Comparison of ENCODE assay signal across 8 cellular contexts in the genomic region with DNA sequence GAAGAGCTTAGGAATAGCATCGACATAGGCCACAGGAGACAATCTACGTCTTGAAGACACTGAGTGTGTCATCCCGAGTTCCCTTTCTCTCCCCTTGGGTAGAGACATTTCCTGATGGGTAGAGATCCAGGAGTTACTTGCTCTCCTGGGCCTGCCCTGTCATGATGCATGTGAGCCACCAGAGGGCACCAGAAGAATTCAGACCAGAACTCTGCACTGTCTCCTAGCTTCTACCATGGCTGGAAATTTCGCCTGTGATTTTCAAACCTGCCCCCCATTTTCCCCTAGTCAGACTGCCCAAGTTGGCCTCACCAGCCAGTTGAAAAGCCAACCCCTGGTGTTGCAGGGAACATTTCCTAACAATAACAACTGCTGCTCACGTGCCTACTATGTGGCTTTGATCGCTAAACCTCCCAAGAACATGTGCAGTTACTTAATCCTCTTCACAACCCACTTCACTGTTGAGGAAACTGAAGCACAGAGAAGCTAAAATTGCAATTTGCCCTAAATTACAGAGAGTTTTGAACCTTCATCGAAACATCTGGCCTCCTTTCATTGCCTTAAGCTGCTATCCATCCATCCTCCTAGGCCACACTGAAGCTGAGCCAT. TPM values are rescaled to one million over a fixed set of nuclear protein-coding genes. Genes with fewer than 3 reads are reported as not detected.
DNase-seq lines count a peak whose midpoint lies in the region; ATAC-seq and TF ChIP-seq lines count a peak whose summit lies in the region.

No MANE protein-coding gene starts in this region.

- no peak overlapping the region for H3K27ac Mint-ChIP-seq in neural crest cell (ENCODE audit: unreplicated experiment)

- H3K4me3 ChIP-seq in fibroblast of pulmonary artery (replicated peaks; ENCODE audit: low read depth, low read length) (no peak overlapping the region), thoracic aorta (no peak overlapping the region)

- peaks cover 6 to 11% of the 10 kb centered on the region in 2 donors for H3K4me1 ChIP-seq in thoracic aorta (ENCODE audit: control insufficient read depth in 1 of 2, low read depth in 2 of 2)

- no peaks in the 10 kb centered on the region for H3K9me3 ChIP-seq in thoracic aorta

- H3K36me3 ChIP-seq in thoracic aorta = no peaks in the 10 kb centered on the region

- DNase-seq in D341Med (ENCODE audit: low spot score) (peak; percentile 80), NOMO-1 treated with DMSO at 0.1 percent for 48 hours (lab: John Stamatoyannopoulos, UW; ENCODE audit: unreplicated experiment) (peak; percentile 61), activated T-cell treated with anti-CD3 and anti-CD28 coated beads for 48 hours (ENCODE audit: low read depth) (peak; percentile 36), fibroblast of pulmonary artery (ENCODE audit: low read depth) (peak; percentile 83), neural crest cell (ENCODE audit: low read depth, low spot score) (peak; percentile 78), thoracic aorta (ENCODE audit: low spot score) (no peak)

- ATAC-seq in GM19467 (IDR thresholded peaks at IDR 0.05; ENCODE audit: unreplicated experiment) = peak; percentile 80
- peak; percentile 70 for ATAC-seq in HG03571 (IDR thresholded peaks at IDR 0.05; ENCODE audit: unreplicated experiment)
- ATAC-seq in thoracic aorta (ENCODE audit: insufficient number of reproducible peaks, low FRiP score, low read depth) = no peak

- H3K27me3 Mint-ChIP-seq in neural crest cell (ENCODE audit: low read depth) = peaks cover 3% of the 10 kb centered on the region

- H3K27me3 ChIP-seq in thoracic aorta (replicated peaks; ENCODE audit: insufficient read depth) = no peaks in the 10 kb centered on the region

- H3K9me3 Mint-ChIP-seq in neural crest cell = no peaks in the 10 kb centered on the region

- H3K4me1 Mint-ChIP-seq in neural crest cell = peaks cover 35% of the 10 kb centered on the region

- peaks cover 2% of the 10 kb centered on the region for H3K36me3 Mint-ChIP-seq in neural crest cell (ENCODE audit: low read depth)

- H3K27ac ChIP-seq in thoracic aorta = no peak overlapping the region

- peak; percentile 96 for TF ChIP-seq CTCF in fibroblast of pulmonary artery (IDR thresholded peaks at IDR 0.05; ENCODE audit: low read length, missing control alignments)
- TF ChIP-seq CTCF in neural crest cell (conservative IDR thresholded peaks at IDR 0.05) = peak; percentile 81
- TF ChIP-seq CTCF in thoracic aorta (IDR thresholded peaks at IDR 0.05) = peak; percentile 83

- H3K4me3 Mint-ChIP-seq in neural crest cell = peak overlapping the region; percentile 16

RNA-seq across cellular contexts. Expression of gene C11orf58, which starts 47.2 kb away (rescaled TPM):
- total RNA-seq in neural crest cell (187 and 203 TPM in 2 replicates), thoracic aorta (100 to 1,000 TPM; 104 to 161 TPM)
